8 cellular contexts compared by ENCODE assay signal in the genomic region with DNA sequence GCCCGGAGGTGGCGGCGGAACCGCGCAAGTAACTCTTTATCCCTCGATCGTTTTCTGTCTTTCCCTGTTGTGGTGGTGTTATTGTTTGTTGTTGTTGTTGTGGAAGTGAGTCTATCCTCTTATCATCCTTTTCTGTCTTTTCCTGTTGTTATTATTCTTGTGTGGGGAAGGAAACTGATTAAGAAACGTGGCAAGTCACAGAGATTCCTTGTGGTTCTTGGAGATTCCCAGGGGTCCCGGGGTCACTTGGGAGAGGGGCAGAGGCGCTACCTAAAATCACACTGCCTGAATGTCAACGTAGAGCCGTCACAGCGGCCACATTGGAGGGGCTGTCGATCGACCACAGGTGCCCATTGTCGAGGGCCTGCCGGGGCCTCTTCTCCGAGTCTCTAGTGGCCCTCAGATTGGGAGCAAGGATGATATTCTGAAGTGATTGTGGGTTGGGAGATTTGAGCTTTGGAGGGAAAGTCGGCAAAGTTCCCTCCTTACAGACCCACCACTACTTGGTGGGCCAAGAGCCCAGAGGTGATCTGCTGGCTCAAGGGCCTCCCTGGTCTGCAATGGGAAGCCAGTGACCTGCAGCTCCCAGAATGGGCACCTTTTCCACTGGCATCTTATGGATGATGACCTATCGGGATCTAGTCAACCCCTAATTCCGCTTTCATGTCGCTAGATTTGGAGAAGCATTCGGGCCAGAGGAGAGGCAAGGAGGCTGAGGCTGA. TPM values are rescaled to one million over a fixed set of nuclear protein-coding genes. Genes with fewer than 3 reads are reported as not detected.
DNase-seq lines count a peak whose midpoint lies in the region; ATAC-seq and TF ChIP-seq lines count a peak whose summit lies in the region.

No MANE protein-coding gene starts in this region.

- H3K79me2 ChIP-seq in MM.1S (ENCODE audit: low read length) = 0 out of 2 replicates have a peak, but pooled peaks cover 4% of the 10 kb centered on the region

- no peaks in the 10 kb centered on the region for H3K27me3 Mint-ChIP-seq in natural killer cell (ENCODE audit: low read depth in 2 of 2)

- H3K9me3 Mint-ChIP-seq in natural killer cell = no peaks in the 10 kb centered on the region

- no peak for DNase-seq in MM.1S
- DNase-seq in effector memory CD4-positive, alpha-beta T cell = no peak
- no peak for DNase-seq in natural killer cell
- no peak for DNase-seq in LoVo (ENCODE audit: low spot score)
- DNase-seq in cerebellar cortex (ENCODE audit: low spot score) = no peak
- no peak for DNase-seq in activated effector memory CD4-positive, alpha-beta T cell treated with Interleukin-2 at 50 U/mL for 16 hours

- no peak for TF ChIP-seq CTCF in MM.1S (IDR thresholded peaks at IDR 0.05; ENCODE audit: low read length)
- no peak for TF ChIP-seq CTCF in natural killer cell (IDR thresholded peaks at IDR 0.05)

- no peaks in the 10 kb centered on the region for H3F3A ChIP-seq in MM.1S (ENCODE audit: insufficient read depth, low read length)

- H3K4me1 Mint-ChIP-seq in natural killer cell = peaks cover 55 to 62% of the 10 kb centered on the region in 2 donors

- H3K4me3 Mint-ChIP-seq in natural killer cell = peak overlapping the region; percentile 90

- H3K9ac ChIP-seq in BLaER1 treated with 17β-estradiol and CSF1 and Interleukin-3, amounts not matched to agents 10 nM and 100 nM = peak overlapping the region; percentile 83 to 92 (median 90)
- peak overlapping the region; percentile 20; the same call in 1 of the 2 replicates for H3K9ac ChIP-seq in MM.1S (ENCODE audit: low read length)

- peaks cover 0 to 9% (median 0%) of the 10 kb centered on the region in 11 experiments; a peak in 8 of 22 replicates for H3K36me3 ChIP-seq in BLaER1 treated with 17β-estradiol and CSF1 and Interleukin-3, amounts not matched to agents 10 nM and 100 nM
- no peaks in the 10 kb centered on the region for H3K36me3 ChIP-seq in MM.1S (replicated peaks; ENCODE audit: insufficient read depth, low read length)
- H3K36me3 ChIP-seq in effector memory CD4-positive, alpha-beta T cell (ENCODE audit: control insufficient read depth, insufficient read depth, low read length) = peaks cover 7% of the 10 kb centered on the region

- peak overlapping the region; percentile 81 to 93 (median 90) for H3K27ac ChIP-seq in BLaER1 treated with 17β-estradiol and CSF1 and Interleukin-3, amounts not matched to agents 10 nM and 100 nM
- H3K27ac ChIP-seq in MM.1S (ENCODE audit: low read length) = no peak overlapping the region
- H3K27ac ChIP-seq in effector memory CD4-positive, alpha-beta T cell (ENCODE audit: insufficient read depth, low read length, poor library complexity, severe bottlenecking) = peak overlapping the region; percentile 95

- H3K9me2 ChIP-seq in MM.1S (replicated peaks; ENCODE audit: insufficient read depth, low read length) = no peaks in the 10 kb centered on the region

- H4K20me1 ChIP-seq in BLaER1 treated with 17β-estradiol and CSF1 and Interleukin-3, amounts not matched to agents 10 nM and 100 nM = peaks cover 0 to 36% (median 18%) of the 10 kb centered on the region in 11 experiments; a peak in 8 of 22 replicates
- H4K20me1 ChIP-seq in MM.1S (ENCODE audit: insufficient read depth, low read length) = no peaks in the 10 kb centered on the region

- H3K4me2 ChIP-seq in BLaER1 treated with 17β-estradiol and CSF1 and Interleukin-3, amounts not matched to agents 10 nM and 100 nM = peak overlapping the region; percentile 85 to 97 (median 93)
- H3K4me2 ChIP-seq in MM.1S (ENCODE audit: low read depth, low read length) = peak overlapping the region; percentile 81

- H2AFZ ChIP-seq in MM.1S (ENCODE audit: low read length) = peak overlapping the region; percentile 83

- peak overlapping the region; percentile 76 to 86 (median 83) for H3K4me3 ChIP-seq in BLaER1 treated with 17β-estradiol and CSF1 and Interleukin-3, amounts not matched to agents 10 nM and 100 nM
- H3K4me3 ChIP-seq in MM.1S (ENCODE audit: low read length) = peak overlapping the region; percentile 92
- H3K4me3 ChIP-seq in effector memory CD4-positive, alpha-beta T cell (ENCODE audit: insufficient read depth, low read depth, low read length, poor library complexity, severe bottlenecking) = peak overlapping the region; percentile 96

- H3K27me3 ChIP-seq in BLaER1 treated with 17β-estradiol and CSF1 and Interleukin-3, amounts not matched to agents 10 nM and 100 nM = no peaks in the 10 kb centered on the region
- no peaks in the 10 kb centered on the region for H3K27me3 ChIP-seq in MM.1S (replicated peaks; ENCODE audit: insufficient read depth, low read length)
- H3K27me3 ChIP-seq in effector memory CD4-positive, alpha-beta T cell (replicated peaks; ENCODE audit: control insufficient read depth, insufficient read depth, low read length, poor library complexity, severe bottlenecking) = no peaks in the 10 kb centered on the region

- peaks cover 44 to 53% (median 46%) of the 10 kb centered on the region in 10 experiments for H3K4me1 ChIP-seq in BLaER1 treated with 17β-estradiol and CSF1 and Interleukin-3, amounts not matched to agents 10 nM and 100 nM
- H3K4me1 ChIP-seq in MM.1S (ENCODE audit: low read length) = no peaks in the 10 kb centered on the region; the same call in 1 of the 2 replicates
- peaks cover 25% of the 10 kb centered on the region for H3K4me1 ChIP-seq in effector memory CD4-positive, alpha-beta T cell (ENCODE audit: control insufficient read depth, insufficient read depth, low read length, poor library complexity, severe bottlenecking)

- no peaks in the 10 kb centered on the region for H3K9me3 ChIP-seq in BLaER1 treated with 17β-estradiol and CSF1 and Interleukin-3, amounts not matched to agents 10 nM and 100 nM (replicated peaks in 1 of 11)
- H3K9me3 ChIP-seq in MM.1S (replicated peaks; ENCODE audit: insufficient read depth, low read length) = no peaks in the 10 kb centered on the region
- H3K9me3 ChIP-seq in effector memory CD4-positive, alpha-beta T cell (ENCODE audit: control insufficient read depth, low read length) = no peaks in the 10 kb centered on the region

- peaks cover 8% of the 10 kb centered on the region for H3K36me3 Mint-ChIP-seq in natural killer cell

- peak overlapping the region; percentile 84 to 99 for H3K27ac Mint-ChIP-seq in natural killer cell

- intact Hi-C loops in natural killer cell (cut with micrococcal nuclease) = loop anchor here (2.0 to 5.0 kb wide), 2 partner anchors 297 to 521 kb away; partner anchors contain the start of genes FAM162A and SEC22A

- ATAC-seq in natural killer cell (no peak), GM18870 (IDR thresholded peaks at IDR 0.05; ENCODE audit: unreplicated experiment) (no peak)

RNA-seq across cellular contexts. Expression of gene PARP14, which starts 0.8 kb away (rescaled TPM):
- 10 to 100 TPM; 77.6 to 92.6 (median 89.9) TPM for total RNA-seq in natural killer cell
